Comparison of ENCODE assay signal across 8 cellular contexts in genomic region chr7:98594787-98595186, GRCh38. TPM values are rescaled to one million over a fixed set of nuclear protein-coding genes. Genes with fewer than 3 reads are reported as not detected.
"Had no signal": no experiment of that assay in that cellular context is flagged by ENCODE, and none has a peak within 500 bp of the region (broad histone marks: within the 10 kb centered on the region; RNA-seq: fewer than 3 reads in every experiment).

No MANE protein-coding gene starts in this region.

- ATAC-seq: GM12878 had no signal

- FAIRE-seq: G401.6, GM12878, GM12891, GM12892, GM18507, GM19239 had no signal

- DNase-seq: GDM1, GF-D8 had no signal

- H3K4me3 ChIP-seq: GM12878 had no signal

RNA-seq across cellular contexts. Expression of gene NPTX2, which starts 22.3 kb away (rescaled TPM):
- total RNA-seq: GM12878 had no signal
